Comparison of ENCODE assay signal across 7 cellular contexts in genomic region chr10:98269435-98269912, GRCh38. TPM values are rescaled to one million over a fixed set of nuclear protein-coding genes. Genes with fewer than 3 reads are reported as not detected.
DNase-seq lines count a peak whose midpoint lies in the region; ATAC-seq and TF ChIP-seq lines count a peak whose summit lies in the region.

No MANE protein-coding gene starts in this region.

- no peak for TF ChIP-seq POLR2A in tibial nerve (IDR thresholded peaks at IDR 0.05)

- peak overlapping the region; percentile 29 for H3K9ac ChIP-seq in HUES6 (ENCODE audit: low read length)

- peak overlapping the region; percentile 66; the same call in 1 of the 2 replicates for H3K4me3 ChIP-seq in HUES6 (ENCODE audit: low read depth, low read length)
- no peak overlapping the region for H3K4me3 ChIP-seq in brain microvascular endothelial cell (ENCODE audit: low read depth, low read length)
- peak overlapping the region in 1 of 4 donors; percentile 66 for H3K4me3 ChIP-seq in tibial nerve

- peak in 1 of 2 donors; percentile 65 for TF ChIP-seq EP300 in tibial nerve (IDR thresholded peaks at IDR 0.05)

- TF ChIP-seq CTCF in brain microvascular endothelial cell (IDR thresholded peaks at IDR 0.05; ENCODE audit: low read depth, low read length, missing control alignments): no peak
- no peak for TF ChIP-seq CTCF in tibial nerve (IDR thresholded peaks at IDR 0.05)

- no peaks in the 10 kb centered on the region for H3K36me3 ChIP-seq in HUES6 (ENCODE audit: control insufficient read depth, insufficient read depth, low read length)
- H3K36me3 ChIP-seq in brain microvascular endothelial cell (replicated peaks): no peaks in the 10 kb centered on the region
- peaks cover 0 to 3% (median 0%) of the 10 kb centered on the region in 3 donors for H3K36me3 ChIP-seq in tibial nerve

- DNase-seq in brain microvascular endothelial cell (peak; percentile 70), kidney glomerular epithelial cell (lab: John Stamatoyannopoulos, UW) (peak; percentile 90), tibial nerve (ENCODE audit: low spot score in 2 of 2) (peak; percentile 60 to 62), hippocampal formation (lab: John Stamatoyannopoulos, UW) (no peak), retina (no peak)

- H3K4me1 ChIP-seq in HUES6 (ENCODE audit: control insufficient read depth, insufficient read depth, low read length) (peaks cover 56% of the 10 kb centered on the region), tibial nerve (peaks cover 0 to 59% (median 15%) of the 10 kb centered on the region in 4 donors)

- no peaks in the 10 kb centered on the region for H3K9me3 ChIP-seq in HUES6 (ENCODE audit: control insufficient read depth, insufficient read depth, low read depth, low read length)
- H3K9me3 ChIP-seq in tibial nerve: no peaks in the 10 kb centered on the region

- peaks cover 12% of the 10 kb centered on the region; the same call in 1 of the 2 replicates for H3K27me3 ChIP-seq in HUES6 (ENCODE audit: control insufficient read depth, insufficient read depth, low read length)
- no peaks in the 10 kb centered on the region for H3K27me3 ChIP-seq in brain microvascular endothelial cell (replicated peaks)
- no peaks in the 10 kb centered on the region for H3K27me3 ChIP-seq in tibial nerve

- H3K27ac ChIP-seq in HUES6 (ENCODE audit: low read depth, low read length) (no peak overlapping the region), brain microvascular endothelial cell (no peak overlapping the region), tibial nerve (peak overlapping the region in 3 of 4 donors; percentile 75 to 95 (median 83))

- in situ Hi-C loops in brain microvascular endothelial cell (cut with HindIII; ENCODE audit: low pct_ligation_motif_present, low sequenced_read_pairs): no loop called here

- ATAC-seq in HG03097 (IDR thresholded peaks at IDR 0.05; ENCODE audit: low FRiP score, unreplicated experiment): no peak

- WGBS in tibial nerve, 2 donors: 8 to 9% methylated on average over 8 of the region's 8 CpGs

RNA-seq across cellular contexts. Expression of gene LOXL4, which starts 1.5 kb away (rescaled TPM):
- total RNA-seq in tibial nerve: 10 to 100 TPM in 2 of 4 donors, 1 to 10 TPM in 2; 4.1 to 14.9 (median 10.1) TPM

Comparison
In these comparisons a context has a peak if more than half of its experiments do, and no peak if none do; other contexts are left out.
1. H3K27ac ChIP-seq: peak in tibial nerve (3 of 4); none in HUES6 (single experiment) and brain microvascular endothelial cell (single experiment).
2. DNase-seq: peak in brain microvascular endothelial cell (single experiment), kidney glomerular epithelial cell (single experiment) and tibial nerve (2 of 2); none in hippocampal formation (0 of 2) and retina (single experiment).